Comparison of ENCODE assay signal across 8 cellular contexts in the genomic region with DNA sequence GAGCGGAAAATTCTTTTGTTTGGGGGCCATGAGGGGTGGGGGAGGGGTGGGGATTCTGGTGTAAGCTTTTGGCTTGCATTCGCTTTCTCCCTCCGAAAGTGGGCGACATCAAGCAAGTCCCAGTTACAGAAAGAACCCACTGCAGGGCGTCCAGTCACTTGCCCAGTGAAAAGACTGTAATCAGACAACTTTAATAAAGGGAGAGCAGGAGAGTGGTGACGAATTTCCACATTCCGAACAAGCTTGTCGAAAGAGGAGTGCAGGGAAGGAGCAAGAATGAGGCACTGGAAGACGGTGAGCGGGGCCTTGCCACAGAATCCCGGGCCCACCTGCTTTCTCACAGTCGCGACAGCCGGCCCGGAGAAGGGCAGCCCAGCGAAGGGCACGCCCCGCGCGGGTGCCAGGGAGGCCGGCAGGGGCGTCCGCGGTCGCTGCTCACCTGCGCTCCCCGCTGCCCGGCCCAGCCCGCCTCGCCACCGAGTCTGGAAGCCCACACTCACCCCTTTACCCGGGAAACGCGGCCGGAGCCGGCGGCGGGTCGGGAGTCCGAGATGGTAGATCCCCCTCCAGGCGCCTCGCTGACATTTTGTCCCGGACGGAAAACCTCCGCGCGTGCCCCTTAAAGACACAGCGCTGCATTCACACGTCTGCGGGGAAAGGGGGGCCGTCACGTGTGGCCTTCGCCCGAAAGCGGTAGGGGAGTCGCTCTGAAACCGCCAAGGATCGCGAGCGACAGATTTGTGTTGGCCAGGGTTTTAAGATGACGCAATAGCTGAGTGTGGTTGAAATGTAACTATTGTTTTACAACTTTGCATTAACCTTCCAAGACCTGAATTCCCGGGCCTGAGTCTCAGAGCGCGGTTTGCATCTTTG.
DNase-seq lines count a peak whose midpoint lies in the region; ATAC-seq and TF ChIP-seq lines count a peak whose summit lies in the region.

A gene with protein sequence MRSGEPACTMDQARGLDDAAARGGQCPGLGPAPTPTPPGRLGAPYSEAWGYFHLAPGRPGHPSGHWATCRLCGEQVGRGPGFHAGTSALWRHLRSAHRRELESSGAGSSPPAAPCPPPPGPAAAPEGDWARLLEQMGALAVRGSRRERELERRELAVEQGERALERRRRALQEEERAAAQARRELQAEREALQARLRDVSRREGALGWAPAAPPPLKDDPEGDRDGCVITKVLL (minus strand): TSS at position 675 of the 873 bp plus-strand sequence. CDS start 9,407 bp downstream, outside the sequence.

- H3K4me3 ChIP-seq in choroid plexus epithelial cell (ENCODE audit: low read depth, low read length) = peak within 1 kb of the TSS; percentile 63

- peak; percentile 79 for ATAC-seq in GM18511 (IDR thresholded peaks at IDR 0.05; ENCODE audit: unreplicated experiment)
- ATAC-seq in HG03097 (IDR thresholded peaks at IDR 0.05; ENCODE audit: low FRiP score, unreplicated experiment) = peak; percentile 58

- TF ChIP-seq CTCF in choroid plexus epithelial cell (conservative IDR thresholded peaks at IDR 0.05; ENCODE audit: low read depth, low read length) = peak; percentile 40

- DNase-seq in 8988T (peak; percentile 65), NCI-H345 treated with DMSO at 0.1 percent for 48 hours (lab: John Stamatoyannopoulos, UW; ENCODE audit: unreplicated experiment) (peak; percentile 68), choroid plexus epithelial cell (ENCODE audit: low read depth) (peak; percentile 72), kidney glomerular epithelial cell (lab: John Stamatoyannopoulos, UW) (peak; percentile 72)
- peak; percentile 9 to 14 for DNase-seq in activated CD4-positive, alpha-beta T cell treated with anti-CD3 and anti-CD28 coated beads for 24 hours (ENCODE audit: low read depth in 2 of 2)
- DNase-seq in stimulated activated CD4-positive, alpha-beta T cell treated with anti-CD3 and anti-CD28 coated beads, Interleukin-1b, Interleukin-23, amount 100 ng/mL, for 4 hours (ENCODE audit: low read depth in 2 of 2) = peak; percentile 15 to 30

Comparison
In these comparisons a context has a peak if more than half of its experiments do, and no peak if none do; other contexts are left out.
1. Peak in every context shown above with its lines: DNase-seq, ATAC-seq and H3K4me3 ChIP-seq.
2. DNase-seq: peak in every context shown above with its lines; median percentile 72 in choroid plexus epithelial cell; 72 in kidney glomerular epithelial cell; 68 in NCI-H345 treated with DMSO at 0.1 percent for 48 hours; 65 in 8988T; 22 in stimulated activated CD4-positive, alpha-beta T cell treated with anti-CD3 and anti-CD28 coated beads, Interleukin-1b, Interleukin-23, amount 100 ng/mL, for 4 hours; 12 in activated CD4-positive, alpha-beta T cell treated with anti-CD3 and anti-CD28 coated beads for 24 hours.